In genomic region chr1:162916821-162917613, GRCh38 we compare ENCODE assay signal across 20 cellular contexts. TPM values are rescaled to one million over a fixed set of nuclear protein-coding genes. Genes with fewer than 3 reads are reported as not detected.
DNase-seq lines count a peak whose midpoint lies in the region; ATAC-seq, FAIRE-seq and TF ChIP-seq lines count a peak whose summit lies in the region.
"Had no signal": no experiment of that assay in that cellular context is flagged by ENCODE, and none has a peak within 500 bp of the region (broad histone marks: within the 10 kb centered on the region; RNA-seq: fewer than 3 reads in every experiment).

No MANE protein-coding gene starts in this region.

- TF ChIP-seq RAD21 in IMR-90 (IDR thresholded peaks at IDR 0.05; ENCODE audit: low read length) = no peak

- H3K79me2 ChIP-seq in astrocyte (ENCODE audit: insufficient read depth, low read length) = no peaks in the 10 kb centered on the region
- H3K79me2 ChIP-seq in smooth muscle cell (ENCODE audit: low read depth) = no peaks in the 10 kb centered on the region

- no peaks in the 10 kb centered on the region for H3K79me1 ChIP-seq in IMR-90 (ENCODE audit: low read depth in 1 of 2, low read length in 2 of 2)

- no peak overlapping the region for H3K4me3 Mint-ChIP-seq in astrocyte (ENCODE audit: unreplicated experiment)
- H3K4me3 Mint-ChIP-seq: CD4-positive, alpha-beta memory T cell had no signal

- H3K56ac ChIP-seq in IMR-90 (ENCODE audit: extremely low read depth, insufficient read depth, low read length) = no peak overlapping the region; the same call in 1 of the 2 replicates

- no peak overlapping the region for H3K27ac ChIP-seq in IMR-90 (ENCODE audit: insufficient read depth, low read length)
- peak overlapping the region; percentile 67 for H3K27ac ChIP-seq in astrocyte (ENCODE audit: low read depth, low read length)
- H3K27ac ChIP-seq in smooth muscle cell (ENCODE audit: low read depth) = peak overlapping the region; percentile 67
- H3K27ac ChIP-seq: KMS-11 had no signal

- H3K4me2 ChIP-seq in IMR-90 (ENCODE audit: low read depth, low read length) = no peak overlapping the region
- H3K4me2 ChIP-seq in astrocyte (ENCODE audit: low read length) = peak overlapping the region; percentile 44
- no peak overlapping the region for H3K4me2 ChIP-seq in smooth muscle cell
- H3K4me2 ChIP-seq: KMS-11 had no signal

- H4K20me1 ChIP-seq in IMR-90 (ENCODE audit: insufficient read depth, low read length) = no peaks in the 10 kb centered on the region
- H4K20me1 ChIP-seq in astrocyte (ENCODE audit: insufficient read depth, low read length) = no peaks in the 10 kb centered on the region
- no peaks in the 10 kb centered on the region for H4K20me1 ChIP-seq in smooth muscle cell (ENCODE audit: low read depth)

- peak overlapping the region; percentile 43 for H2BK5ac ChIP-seq in IMR-90 (ENCODE audit: low read depth, low read length, poor library complexity, severe bottlenecking)

- no CpG with 5 or more reads among the region's 6 CpGs for WGBS in IMR-90 (ENCODE audit: extremely low coverage in 2 of 2, insufficient read length in 1 of 2), 2 experiments
- 84% methylated on average over 6 of the region's 6 CpGs for WGBS in smooth muscle cell (ENCODE audit: low lambda C conversion rate)

- H3K4me1 Mint-ChIP-seq in astrocyte (ENCODE audit: low read depth, unreplicated experiment) = peaks cover 10% of the 10 kb centered on the region

- H3K4me1 ChIP-seq in IMR-90 (ENCODE audit: control insufficient read depth, insufficient read depth, low read length) (peaks cover 4% of the 10 kb centered on the region; the same call in 1 of the 2 replicates), astrocyte (ENCODE audit: insufficient read depth, low read length) (peaks cover 9% of the 10 kb centered on the region), smooth muscle cell (ENCODE audit: low read depth) (peaks cover 5% of the 10 kb centered on the region)

- H2AK9ac ChIP-seq in IMR-90 (replicated peaks; ENCODE audit: low read depth, low read length, poor library complexity) = no peak overlapping the region

- H2BK20ac ChIP-seq in IMR-90 (ENCODE audit: low read depth, low read length) = no peak overlapping the region

- TF ChIP-seq POLR2A in IMR-90 (IDR thresholded peaks at IDR 0.05; ENCODE audit: low read depth, low read length) = no peak

- dilution Hi-C loops in IMR-90 (cut with HindIII; ENCODE audit: low sequenced_read_pairs, unreplicated experiment) = no loop called here

- H3K27me3 ChIP-seq in IMR-90 (ENCODE audit: control insufficient read depth, insufficient read depth, low read length) = no peaks in the 10 kb centered on the region
- H3K27me3 ChIP-seq in astrocyte (ENCODE audit: insufficient read depth, low read length) = no peaks in the 10 kb centered on the region
- no peaks in the 10 kb centered on the region for H3K27me3 ChIP-seq in smooth muscle cell (ENCODE audit: low read depth)

- H3K18ac ChIP-seq in IMR-90 (ENCODE audit: low read depth, low read length) = 0 out of 2 replicates have a peak overlapping the region, but pooled peaks have one; percentile 61

- H3K36me3 ChIP-seq in IMR-90 (ENCODE audit: control insufficient read depth, insufficient read depth, low read length) (no peaks in the 10 kb centered on the region), astrocyte (ENCODE audit: insufficient read depth, low read length) (no peaks in the 10 kb centered on the region), smooth muscle cell (ENCODE audit: low read depth) (no peaks in the 10 kb centered on the region)

- intact Hi-C loops in IMR-90 (cut with micrococcal nuclease) = no loop called here

- no peak overlapping the region for H4K91ac ChIP-seq in IMR-90 (ENCODE audit: insufficient read depth, low read depth, low read length)

- peak overlapping the region; percentile 88 for H2AK5ac ChIP-seq in IMR-90 (ENCODE audit: low read depth, low read length)

- ATAC-seq in IMR-90 (ENCODE audit: low read depth) (no peak), GM18520 (IDR thresholded peaks at IDR 0.05; ENCODE audit: unreplicated experiment) (no peak)
- ATAC-seq: GM12878, Panc1, Right ventricle myocardium inferior had no signal

- peaks cover 21% of the 10 kb centered on the region for H3F3A ChIP-seq in smooth muscle cell (ENCODE audit: low read depth)

- BruUV-seq in IMR-90 (replicated peaks; lab: Mats Ljungman, UMichigan) = no TSS peak

- no peak overlapping the region; a peak in 1 of 4 replicates for H4K8ac ChIP-seq in IMR-90 (ENCODE audit: low read depth in 2 of 2, low read length in 2 of 2)

- H2AFZ ChIP-seq in IMR-90 (replicated peaks; ENCODE audit: low read length, poor library complexity) (peak overlapping the region; percentile 61), astrocyte (ENCODE audit: low read depth, low read length) (peak overlapping the region; percentile 13), smooth muscle cell (ENCODE audit: low read depth) (peak overlapping the region; percentile 17)

- H3K36me3 Mint-ChIP-seq in astrocyte (ENCODE audit: low read depth, unreplicated experiment) = peaks cover 2% of the 10 kb centered on the region
- H3K36me3 Mint-ChIP-seq: CD4-positive, alpha-beta memory T cell had no signal

- peak overlapping the region; percentile 36 for H3K27ac Mint-ChIP-seq in astrocyte (ENCODE audit: unreplicated experiment)
- H3K27ac Mint-ChIP-seq: CD4-positive, alpha-beta memory T cell had no signal

- H3K23ac ChIP-seq in IMR-90 (ENCODE audit: low read depth, low read length) = no peak overlapping the region

- FAIRE-seq in astrocyte (lab: Jason Lieb, UNC) = peak; percentile 64
- peak; percentile 33 for FAIRE-seq in islet of Langerhans (lab: Jason Lieb, UNC)
- FAIRE-seq: G401.6 had no signal

- H3K4ac ChIP-seq in IMR-90 (ENCODE audit: low read depth, low read length) = peak overlapping the region; percentile 36

- DNase-seq in IMR-90 = no peak
- DNase-seq in astrocyte (ENCODE audit: low read depth) = no peak
- no peak for DNase-seq in smooth muscle cell (lab: John Stamatoyannopoulos, UW; ENCODE audit: unreplicated experiment)
- DNase-seq in GDM1 (lab: John Stamatoyannopoulos, UW) = no peak
- DNase-seq in 8988T = no peak
- DNase-seq in DMS 273 (lab: John Stamatoyannopoulos, UW; ENCODE audit: unreplicated experiment) = no peak
- DNase-seq: CD4-positive, alpha-beta memory T cell; DMS79 treated with DMSO at 0.1 percent for 48 hours; GOT3; NCI-H1436 treated with DMSO at 0.1 percent for 48 hours; NCI-H2029 treated with DMSO at 0.1 percent for 48 hours; NCI-H510A; NCI-H82 had no signal

- H3K9me1 ChIP-seq in IMR-90 (ENCODE audit: insufficient read depth, low read length) = no peaks in the 10 kb centered on the region; the same call in 1 of the 2 replicates

- POLR2A ChIA-PET in IMR-90 (lab: Charles Lee; ENCODE audit: unreplicated experiment) = no interaction called here

- no peak overlapping the region for H3K4me3 ChIP-seq in IMR-90 (ENCODE audit: insufficient read depth, low read depth, low read length)
- H3K4me3 ChIP-seq in astrocyte (ENCODE audit: insufficient read depth, low read depth, low read length) = no peak overlapping the region
- no peak overlapping the region for H3K4me3 ChIP-seq in smooth muscle cell
- H3K4me3 ChIP-seq: GM12878 had no signal

- H3K9me3 ChIP-seq in IMR-90 (ENCODE audit: control insufficient read depth, insufficient read depth, low read length) (peaks cover 6% of the 10 kb centered on the region), astrocyte (ENCODE audit: insufficient read depth, low read depth, low read length) (no peaks in the 10 kb centered on the region), smooth muscle cell (replicated peaks; ENCODE audit: low read depth) (peaks cover 9% of the 10 kb centered on the region)

- CTCF ChIA-PET in IMR-90 (lab: Yijun Ruan, JAX) = interaction anchor here (0.7 kb wide), 1 partner anchor 12 kb away, joined by 4 read pairs; no protein-coding TSS in a partner anchor

- H3K9me3 Mint-ChIP-seq in astrocyte (ENCODE audit: unreplicated experiment) = peaks cover 9% of the 10 kb centered on the region

- H3K14ac ChIP-seq in IMR-90 (replicated peaks; ENCODE audit: low read depth, low read length) = peak overlapping the region; percentile 37; the same call in 1 of the 2 replicates

- no peaks in the 10 kb centered on the region for H3K27me3 Mint-ChIP-seq in astrocyte (ENCODE audit: low read depth, unreplicated experiment)

- no peak overlapping the region for H4K5ac ChIP-seq in IMR-90 (ENCODE audit: low read depth, low read length)

- TF ChIP-seq CTCF in IMR-90 (conservative IDR thresholded peaks at IDR 0.05; ENCODE audit: low read depth, low read length) (no peak), astrocyte (IDR thresholded peaks at IDR 0.05; ENCODE audit: insufficient read depth, low read depth, low read length) (no peak), smooth muscle cell (IDR thresholded peaks at IDR 0.05; ENCODE audit: borderline replicate concordance, insufficient read depth, poor library complexity, severe bottlenecking) (no peak)

- H2BK15ac ChIP-seq in IMR-90 (ENCODE audit: low read depth, low read length) = peak overlapping the region; percentile 58; the same call in 1 of the 3 replicates

- peak overlapping the region; percentile 35; the same call in 1 of the 2 replicates for H2BK120ac ChIP-seq in IMR-90 (ENCODE audit: low read depth, low read length)

- H3K9ac ChIP-seq in IMR-90 (ENCODE audit: low read depth, low read length) = no peak overlapping the region
- peak overlapping the region; percentile 43 for H3K9ac ChIP-seq in astrocyte (ENCODE audit: low read length)
- no peak overlapping the region for H3K9ac ChIP-seq in smooth muscle cell (ENCODE audit: low read depth)
- H3K9ac ChIP-seq: KMS-11 had no signal

- in situ Hi-C loops in IMR-90 (cut with MboI; ENCODE audit: low sequenced_read_pairs) = no loop called here

TF ChIP-seq in IMR-90, 13 proteins besides CTCF, POLR2A, EP300 and RAD21 (continues in another document):
- TF ChIP-seq CHD1 (IDR thresholded peaks at IDR 0.05; ENCODE audit: low read depth, low read length) = no peak
- TF ChIP-seq SMC3 (IDR thresholded peaks at IDR 0.05; ENCODE audit: low read depth, low read length) = no peak
- TF ChIP-seq MAFK (IDR thresholded peaks at IDR 0.05; ENCODE audit: low read depth, low read length) = no peak
- no peak for TF ChIP-seq USF2 (IDR thresholded peaks at IDR 0.05; ENCODE audit: low read depth, low read length)
- no peak for TF ChIP-seq RCOR1 (IDR thresholded peaks at IDR 0.05; ENCODE audit: insufficient replicate concordance, low read length)

RNA-seq across cellular contexts. Expression of gene CCDC190, which starts 56.0 kb away (rescaled TPM):
- 0.28 and 0.36 TPM in 2 replicates for total RNA-seq in IMR-90 (2012; rRNA removed)
- 0.10 and 0.37 TPM in 2 replicates for polyA plus RNA-seq in IMR-90 (2012; rRNA removed)
- polyA plus RNA-seq in IMR-90 (2012; cell fraction: cytosol; rRNA removed) = 0.03 TPM in 1 of 2 replicates, not detected in the other
- polyA plus RNA-seq in IMR-90 (2012; cell fraction: nucleus; rRNA removed; ENCODE audit: low replicate concordance) = 0.07 and 0.25 TPM in 2 replicates
- total RNA-seq in astrocyte = not detected in 2 replicates
- total RNA-seq in smooth muscle cell = not detected in 2 replicates
- polyA plus RNA-seq in smooth muscle cell = 0.27 TPM in 1 of 2 replicates, not detected in the other
- total RNA-seq: CD4-positive, alpha-beta memory T cell; GM12878 had no signal
- polyA plus RNA-seq: CD4-positive, alpha-beta memory T cell; GM12878 had no signal
